In the genomic region with DNA sequence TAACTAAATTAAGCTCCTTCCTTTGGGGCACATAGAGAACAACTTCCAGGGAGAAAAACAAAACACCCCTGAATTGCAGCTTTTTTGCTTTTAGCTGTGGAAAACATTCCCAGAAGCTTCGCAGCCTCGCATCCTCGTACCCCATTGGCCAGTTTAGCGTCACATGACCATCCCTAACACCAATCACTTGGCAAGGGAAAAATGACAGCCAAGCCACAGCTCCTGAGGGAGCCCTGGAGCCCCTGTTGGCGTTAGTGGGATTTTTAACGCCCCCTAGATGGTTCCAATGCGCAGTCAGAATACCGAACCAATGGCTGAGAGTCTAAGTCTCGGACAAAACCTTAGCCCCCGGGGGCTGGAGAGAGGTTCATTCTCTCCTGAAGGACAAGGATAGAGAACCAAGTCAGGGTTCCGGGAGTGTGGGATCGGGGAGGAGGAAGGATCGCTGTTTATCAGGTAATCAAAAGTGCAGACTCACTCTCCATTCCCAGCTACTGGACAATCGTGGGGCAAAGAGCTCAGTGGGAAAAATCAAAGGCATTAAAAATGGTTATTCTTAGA, we compare ENCODE assay signal across 10 cellular contexts.
DNase-seq lines count a peak whose midpoint lies in the region; ATAC-seq and TF ChIP-seq lines count a peak whose summit lies in the region.
"Had no signal": no experiment of that assay in that cellular context is flagged by ENCODE, and none has a peak within 500 bp of the region (broad histone marks: within the 10 kb centered on the region; RNA-seq: fewer than 3 reads in every experiment).

No MANE protein-coding gene starts in this region.

- peaks cover 56% of the 10 kb centered on the region for H3K4me1 Mint-ChIP-seq in MCF 10A (ENCODE audit: insufficient read depth, unreplicated experiment)

- no peaks in the 10 kb centered on the region for H3K27me3 ChIP-seq in mammary epithelial cell (ENCODE audit: insufficient read depth, low read length)
- no peaks in the 10 kb centered on the region for H3K27me3 ChIP-seq in body of pancreas
- H3K27me3 ChIP-seq in mesenchymal stem cell (ENCODE audit: control insufficient read depth in 1 of 2, insufficient read depth in 1 of 2, low read length in 2 of 2) = no peaks in the 10 kb centered on the region
- H3K27me3 ChIP-seq in upper lobe of right lung = no peaks in the 10 kb centered on the region

- no peaks in the 10 kb centered on the region for H3K36me3 Mint-ChIP-seq in MCF 10A (ENCODE audit: insufficient read depth, unreplicated experiment)

- dilution Hi-C loops in mammary epithelial cell (cut with HindIII; ENCODE audit: low sequenced_read_pairs) = no loop called here

- H3K79me1 ChIP-seq in mesenchymal stem cell (replicated peaks; ENCODE audit: low read length, poor library complexity, severe bottlenecking) = peaks cover 5% of the 10 kb centered on the region

- H2BK120ac ChIP-seq in mesenchymal stem cell (ENCODE audit: low read depth, low read length) = peak overlapping the region; percentile 96

- H3K4me3 ChIP-seq in mammary epithelial cell (replicated peaks in 1 of 3; ENCODE audit: insufficient read depth in 1 of 3, low read depth in 2 of 3, low read length in 3 of 3) (no peak overlapping the region), body of pancreas (no peak overlapping the region), mesenchymal stem cell (ENCODE audit: insufficient read depth in 1 of 2, low read depth in 1 of 2, low read length in 2 of 2) (no peak overlapping the region), upper lobe of right lung (no peak overlapping the region)

- BruUV-seq in MCF 10A (replicated peaks; lab: Mats Ljungman, UMichigan) (no TSS peak), mammary epithelial cell (replicated peaks; lab: Mats Ljungman, UMichigan) (no TSS peak)

- H4K20me1 ChIP-seq in mammary epithelial cell (ENCODE audit: insufficient read depth, low read length) = no peaks in the 10 kb centered on the region

- in situ Hi-C loops in mammary epithelial cell (cut with MboI; ENCODE audit: low sequenced_read_pairs in 2 of 2) = no loop called here

- POLR2A ChIA-PET in MCF 10A (lab: Yijun Ruan, JAX) = interaction anchor here (0.6 to 3.8 kb wide), 9 partner anchors 8 to 139 kb away, joined by 3 to 32 read pairs (median 4); a partner anchor contains a TSS

- peak overlapping the region; percentile 57 to 96 for H3K4ac ChIP-seq in mesenchymal stem cell (ENCODE audit: low read depth in 1 of 2, low read length in 2 of 2)

- H3K4me1 ChIP-seq in mammary epithelial cell (ENCODE audit: insufficient read depth, low read length) (peaks cover 69% of the 10 kb centered on the region), body of pancreas (peaks cover 61% of the 10 kb centered on the region), mesenchymal stem cell (ENCODE audit: control insufficient read depth, insufficient read depth, low read depth, low read length) (peaks cover 37% of the 10 kb centered on the region), upper lobe of right lung (peaks cover 27% of the 10 kb centered on the region)

- peak overlapping the region; percentile 93 for H2BK5ac ChIP-seq in mesenchymal stem cell (ENCODE audit: low read depth, low read length, poor library complexity, severe bottlenecking)

- TF ChIP-seq POLR2A in body of pancreas (IDR thresholded peaks at IDR 0.05) = no peak

- peak overlapping the region; percentile 100 for H2AK5ac ChIP-seq in mesenchymal stem cell (ENCODE audit: low read length, severe bottlenecking)

- H3K27ac ChIP-seq in mammary epithelial cell (ENCODE audit: insufficient read depth, low read depth, low read length) (no peak overlapping the region), body of pancreas (peak overlapping the region; percentile 27 to 91 (median 86)), mesenchymal stem cell (ENCODE audit: low read length, poor library complexity, severe bottlenecking) (peak overlapping the region; percentile 98), upper lobe of right lung (peak overlapping the region; percentile 60)

- whole genome bisulfite sequencing in mammary epithelial cell (ENCODE audit: low coverage, missing lambda C conversion rate) = 97% methylated on average over 14 of the region's 14 CpGs
- 70 to 74% methylated on average over 14 of the region's 14 CpGs for WGBS in body of pancreas, 2 donors
- WGBS in mesenchymal stem cell = 86% methylated on average over 13 of the region's 14 CpGs

- no peaks in the 10 kb centered on the region for H3K79me2 ChIP-seq in mammary epithelial cell (ENCODE audit: insufficient read depth, low read length)

- H4K8ac ChIP-seq in mesenchymal stem cell (ENCODE audit: low read length) = peak overlapping the region; percentile 80

- H3K9ac ChIP-seq in mammary epithelial cell (ENCODE audit: insufficient read depth, low read length) (no peak overlapping the region), mesenchymal stem cell (ENCODE audit: low read length) (peak overlapping the region; percentile 80)

- H3K27me3 Mint-ChIP-seq in MCF 10A (ENCODE audit: insufficient read depth, unreplicated experiment) = no peaks in the 10 kb centered on the region

- peak overlapping the region; percentile 87 to 95 for H3K18ac ChIP-seq in mesenchymal stem cell (ENCODE audit: low read depth in 1 of 2, low read length in 2 of 2)

- H2AFZ ChIP-seq in mammary epithelial cell (ENCODE audit: low read depth, low read length) (no peak overlapping the region), mesenchymal stem cell (ENCODE audit: low read depth, low read length) (peak overlapping the region; percentile 18)

- H3K27ac Mint-ChIP-seq in MCF 10A (ENCODE audit: low read depth, unreplicated experiment) = peak overlapping the region; percentile 23

- CTCF ChIA-PET in MCF 10A (lab: Yijun Ruan, JAX) = interaction anchor here (0.6 kb wide), 1 partner anchor 695 kb away, joined by 5 read pairs; no protein-coding TSS in a partner anchor
- CTCF ChIA-PET in mammary epithelial cell (lab: Charles Lee; ENCODE audit: low non-redundant PET) = no interaction called here

- H3K14ac ChIP-seq in mesenchymal stem cell (ENCODE audit: low read length in 2 of 2) = no peak overlapping the region

- H3K9me3 Mint-ChIP-seq in MCF 10A (ENCODE audit: unreplicated experiment) = no peaks in the 10 kb centered on the region

- H3K4me3 Mint-ChIP-seq in MCF 10A (ENCODE audit: unreplicated experiment) = no peak overlapping the region

- H4K91ac ChIP-seq in mesenchymal stem cell (ENCODE audit: low read length) = peak overlapping the region; percentile 76

- no peak overlapping the region for H2BK15ac ChIP-seq in mesenchymal stem cell (ENCODE audit: low read depth, poor library complexity, severe bottlenecking)

- ATAC-seq in body of pancreas (no peak), upper lobe of right lung (no peak)

- H3K4me2 ChIP-seq in mammary epithelial cell (ENCODE audit: insufficient read depth, low read depth, low read length) (no peak overlapping the region), mesenchymal stem cell (ENCODE audit: low read length, poor library complexity, severe bottlenecking) (no peak overlapping the region)

- H2BK12ac ChIP-seq in mesenchymal stem cell (ENCODE audit: low read length in 2 of 2) = peak overlapping the region; percentile 83 to 95

- H3K9me3 ChIP-seq in mammary epithelial cell (replicated peaks; ENCODE audit: insufficient read depth, low read length) (no peaks in the 10 kb centered on the region), body of pancreas (no peaks in the 10 kb centered on the region), mesenchymal stem cell (ENCODE audit: control insufficient read depth, low read length) (no peaks in the 10 kb centered on the region), upper lobe of right lung (no peaks in the 10 kb centered on the region)

- TF ChIP-seq CTCF in MCF 10A (IDR thresholded peaks at IDR 0.05; ENCODE audit: unreplicated experiment) (no peak), mammary epithelial cell (conservative IDR thresholded peaks at IDR 0.05 in 1 of 2, IDR thresholded peaks at IDR 0.05 in 1 of 2; ENCODE audit: extremely low read depth in 1 of 2, insufficient read depth in 1 of 2, low read depth in 1 of 2, low read length in 2 of 2) (no peak), body of pancreas (IDR thresholded peaks at IDR 0.05) (no peak), upper lobe of right lung (IDR thresholded peaks at IDR 0.05) (no peak)

- H3K36me3 ChIP-seq in mammary epithelial cell (ENCODE audit: insufficient read depth, low read length) (no peaks in the 10 kb centered on the region), body of pancreas (replicated peaks in 1 of 2; ENCODE audit: insufficient read depth in 1 of 2, low read depth in 2 of 2) (no peaks in the 10 kb centered on the region), mesenchymal stem cell (ENCODE audit: control insufficient read depth in 1 of 2, insufficient read depth in 2 of 2, low read depth in 1 of 2, low read length in 2 of 2) (no peaks in the 10 kb centered on the region), upper lobe of right lung (no peaks in the 10 kb centered on the region)

- DNase-seq in MCF 10A (ENCODE audit: unreplicated experiment) (no peak), mammary epithelial cell (no peak), body of pancreas (peak in 1 of 4 donors; percentile 45), mesenchymal stem cell (no peak), upper lobe of right lung (no peak), NCI-H446 treated with DMSO at 0.1 percent for 48 hours (lab: John Stamatoyannopoulos, UW) (no peak), AG08395 (ENCODE audit: low spot score) (no peak), T-helper 2 cell (no peak)
- DNase-seq: activated CD4-positive, CD25-positive, alpha-beta regulatory T cell; effector CD8-positive, alpha-beta T cell had no signal

- intact Hi-C loops in MCF 10A (cut with micrococcal nuclease) (no loop called here), mammary epithelial cell (cut with micrococcal nuclease) (loop anchor here (5.0 kb wide), 1 partner anchor 93 kb away; no protein-coding TSS in a partner anchor), body of pancreas (cut with DNase I) (no loop called here), upper lobe of right lung (cut with DNase I) (no loop called here)

- H3K23ac ChIP-seq in mesenchymal stem cell (ENCODE audit: low read length in 2 of 2) = no peak overlapping the region
